1 cellular context compared by ENCODE assay signal in the genomic region with DNA sequence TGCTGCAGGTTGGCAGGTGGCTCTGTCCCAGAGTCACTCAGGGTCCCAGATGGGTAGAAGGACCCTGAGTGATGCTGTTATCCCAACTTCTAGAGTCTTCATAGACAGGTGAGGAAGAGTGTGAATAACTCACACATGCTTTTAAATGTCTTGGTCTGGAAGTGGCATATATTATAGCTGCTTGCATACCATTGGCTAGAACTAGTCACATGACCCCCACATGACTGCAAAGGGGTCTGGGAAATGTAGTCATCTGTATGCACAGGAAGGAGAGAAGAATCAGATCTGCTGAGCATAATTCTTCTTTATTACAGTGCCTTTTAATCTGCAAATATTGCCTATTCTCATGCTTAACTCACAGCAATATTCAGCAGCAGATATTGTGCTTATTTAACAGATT.
TF ChIP-seq lines count a peak whose summit lies in the region.

No MANE protein-coding gene starts in this region.

TF ChIP-seq in GM12878, 131 proteins besides CTCF, POLR2A, EP300 and RAD21 (continued from another document):
- peak; percentile 68 for TF ChIP-seq SIX5 (IDR thresholded peaks at IDR 0.05; ENCODE audit: low read depth, low read length, severe bottlenecking)
- TF ChIP-seq USF1 (IDR thresholded peaks at IDR 0.05; ENCODE audit: borderline replicate concordance, extremely low read length, insufficient read depth, low read depth, low read length): peak; percentile 71
- TF ChIP-seq, protein P1, sequence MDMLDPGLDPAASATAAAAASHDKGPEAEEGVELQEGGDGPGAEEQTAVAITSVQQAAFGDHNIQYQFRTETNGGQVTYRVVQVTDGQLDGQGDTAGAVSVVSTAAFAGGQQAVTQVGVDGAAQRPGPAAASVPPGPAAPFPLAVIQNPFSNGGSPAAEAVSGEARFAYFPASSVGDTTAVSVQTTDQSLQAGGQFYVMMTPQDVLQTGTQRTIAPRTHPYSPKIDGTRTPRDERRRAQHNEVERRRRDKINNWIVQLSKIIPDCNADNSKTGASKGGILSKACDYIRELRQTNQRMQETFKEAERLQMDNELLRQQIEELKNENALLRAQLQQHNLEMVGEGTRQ (IDR thresholded peaks at IDR 0.05; ENCODE audit: borderline replicate concordance, low read depth, low read length): peak; percentile 85
- TF ChIP-seq ZSCAN29 (IDR thresholded peaks at IDR 0.05): no peak
TF ChIP-seq in GM12878: peak in this region for 7.
